ENCODE assay signal across 9 cellular contexts in the genomic region with DNA sequence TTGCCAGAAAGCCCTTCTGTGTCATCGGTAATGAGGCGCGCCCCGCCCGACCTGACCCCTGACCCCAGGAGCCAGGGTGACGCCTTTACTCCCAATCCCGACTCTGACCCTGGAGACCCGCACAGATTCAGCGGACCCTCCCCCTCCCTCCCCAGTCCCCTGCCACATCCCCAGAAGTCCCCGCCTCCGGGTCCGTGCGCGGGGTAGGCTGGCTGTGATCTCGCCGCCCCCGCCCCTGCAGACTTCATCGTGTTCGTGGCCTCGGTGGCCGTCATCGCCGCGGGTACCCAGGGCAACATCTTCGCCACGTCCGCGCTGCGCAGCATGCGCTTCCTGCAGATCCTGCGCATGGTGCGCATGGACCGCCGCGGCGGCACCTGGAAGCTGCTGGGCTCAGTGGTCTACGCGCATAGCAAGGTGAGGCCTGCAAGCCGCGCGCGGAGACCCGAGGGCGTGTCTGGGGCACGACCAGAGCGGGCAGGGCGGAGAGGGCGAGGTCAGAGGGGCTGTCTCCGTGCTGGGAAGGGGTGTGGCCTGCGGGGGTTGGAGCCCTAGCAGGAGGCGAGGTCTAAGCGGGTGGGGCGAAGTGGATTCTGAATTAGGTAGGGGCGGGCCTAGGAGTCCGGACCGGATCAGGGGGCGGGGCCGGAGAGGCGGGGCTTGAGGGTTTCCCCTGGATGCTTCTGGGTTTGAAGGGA. TPM values are rescaled to one million over a fixed set of nuclear protein-coding genes. Genes with fewer than 3 reads are reported as not detected.
DNase-seq lines count a peak whose midpoint lies in the region; ATAC-seq and TF ChIP-seq lines count a peak whose summit lies in the region.
"Had no signal": no experiment of that assay in that cellular context is flagged by ENCODE, and none has a peak within 500 bp of the region (broad histone marks: within the 10 kb centered on the region; RNA-seq: fewer than 3 reads in every experiment).

No MANE protein-coding gene starts in this region.

- H3K27ac ChIP-seq in neural cell (ENCODE audit: low read length) (no peak overlapping the region), subcutaneous abdominal adipose tissue (ENCODE audit: low read depth, low read length) (no peak overlapping the region)

- no peaks in the 10 kb centered on the region for H4K20me1 ChIP-seq in neural cell (ENCODE audit: insufficient read depth)

- ATAC-seq in GM19324 (IDR thresholded peaks at IDR 0.05; ENCODE audit: low FRiP score, unreplicated experiment) (peak; percentile 67), HG03439 (IDR thresholded peaks at IDR 0.05; ENCODE audit: unreplicated experiment) (peak; percentile 62)
- peak; percentile 99 for ATAC-seq in activated CD8-positive, alpha-beta T cell treated with anti-CD3 and anti-CD28 coated beads for 36 hours

- peak overlapping the region; percentile 49 for H3K27ac Mint-ChIP-seq in activated CD8-positive, alpha-beta T cell treated with anti-CD3 and anti-CD28 coated beads for 36 hours
- no peak overlapping the region for H3K27ac Mint-ChIP-seq in endothelial cell (ENCODE audit: unreplicated experiment)

- intact Hi-C loops in activated CD8-positive, alpha-beta T cell treated with anti-CD3 and anti-CD28 coated beads for 36 hours (cut with micrococcal nuclease) = no loop called here

- peaks cover 0 to 11% (median 9%) of the 10 kb centered on the region in 5 donors for H3K4me1 ChIP-seq in subcutaneous abdominal adipose tissue (ENCODE audit: control insufficient read depth in 5 of 5, insufficient read depth in 5 of 5, low read length in 5 of 5)

- peak; percentile 93 for DNase-seq in activated CD8-positive, alpha-beta T cell treated with anti-CD3 and anti-CD28 coated beads for 36 hours
- DNase-seq in endothelial cell (ENCODE audit: low spot score) = peak; percentile 49
- DNase-seq in SK-N-DZ (ENCODE audit: low spot score) = no peak
- DNase-seq in globus pallidus (ENCODE audit: low spot score) = no peak

- H2AFZ ChIP-seq in neural cell (ENCODE audit: low read depth, low read length) = no peak overlapping the region

- no peaks in the 10 kb centered on the region for H3K36me3 ChIP-seq in neural cell (ENCODE audit: insufficient read depth, low read length)
- H3K36me3 ChIP-seq in subcutaneous abdominal adipose tissue (ENCODE audit: control insufficient read depth in 5 of 5, insufficient read depth in 5 of 5, low read length in 5 of 5) = no peaks in the 10 kb centered on the region

- no peak overlapping the region for H3K9ac ChIP-seq in neural cell (ENCODE audit: low read length)
- no peak overlapping the region for H3K9ac ChIP-seq in subcutaneous abdominal adipose tissue (ENCODE audit: low read length in 5 of 5)

- H3K4me1 Mint-ChIP-seq in activated CD8-positive, alpha-beta T cell treated with anti-CD3 and anti-CD28 coated beads for 36 hours (ENCODE audit: low read depth) = peaks cover 11% of the 10 kb centered on the region
- peaks cover 5% of the 10 kb centered on the region for H3K4me1 Mint-ChIP-seq in endothelial cell (ENCODE audit: unreplicated experiment)

- POLR2A ChIA-PET in activated CD8-positive, alpha-beta T cell treated with anti-CD3 and anti-CD28 coated beads for 36 hours (lab: Charles Lee) = interaction anchor here (1.0 to 1.6 kb wide), 3 partner anchors 10 to 16 kb away, joined by 3 to 4 read pairs (median 3); no protein-coding TSS in a partner anchor

- H3F3A ChIP-seq in neural cell (ENCODE audit: insufficient read depth, low read length, poor library complexity, severe bottlenecking) = no peaks in the 10 kb centered on the region

- H3K36me3 Mint-ChIP-seq in activated CD8-positive, alpha-beta T cell treated with anti-CD3 and anti-CD28 coated beads for 36 hours (ENCODE audit: low read depth) = no peaks in the 10 kb centered on the region
- H3K36me3 Mint-ChIP-seq in endothelial cell (ENCODE audit: low read depth, unreplicated experiment) = no peaks in the 10 kb centered on the region

- CTCF ChIA-PET in activated CD8-positive, alpha-beta T cell treated with anti-CD3 and anti-CD28 coated beads for 36 hours (lab: Charles Lee) = no interaction called here

- no peak for TF ChIP-seq CTCF in activated CD8-positive, alpha-beta T cell treated with anti-CD3 and anti-CD28 coated beads for 36 hours (IDR thresholded peaks at IDR 0.05)
- no peak for TF ChIP-seq CTCF in endothelial cell (IDR thresholded peaks at IDR 0.05; ENCODE audit: unreplicated experiment)
- no peak for TF ChIP-seq CTCF in neural cell (IDR thresholded peaks at IDR 0.05; ENCODE audit: poor library complexity, severe bottlenecking)

- H3K9me2 ChIP-seq in neural cell (ENCODE audit: insufficient read depth, low read length) = no peaks in the 10 kb centered on the region

- peaks cover 3% of the 10 kb centered on the region for H3K27me3 Mint-ChIP-seq in activated CD8-positive, alpha-beta T cell treated with anti-CD3 and anti-CD28 coated beads for 36 hours
- H3K27me3 Mint-ChIP-seq in endothelial cell (ENCODE audit: unreplicated experiment) = peaks cover 6% of the 10 kb centered on the region

- H3K9me3 ChIP-seq in neural cell (ENCODE audit: low read length) = no peaks in the 10 kb centered on the region
- no peaks in the 10 kb centered on the region for H3K9me3 ChIP-seq in subcutaneous abdominal adipose tissue (ENCODE audit: control insufficient read depth in 5 of 5, low read length in 5 of 5)

- peak overlapping the region; percentile 50 for H3K4me3 ChIP-seq in neural cell (ENCODE audit: low read length)
- H3K4me3 ChIP-seq in subcutaneous abdominal adipose tissue (ENCODE audit: low read depth in 1 of 5, low read length in 5 of 5) = peak overlapping the region in 4 of 5 donors; percentile 11 to 66 (median 60)

- H3K9me3 Mint-ChIP-seq in activated CD8-positive, alpha-beta T cell treated with anti-CD3 and anti-CD28 coated beads for 36 hours = no peaks in the 10 kb centered on the region
- H3K9me3 Mint-ChIP-seq in endothelial cell (ENCODE audit: unreplicated experiment) = no peaks in the 10 kb centered on the region

- peak overlapping the region; percentile 72 for H3K4me3 Mint-ChIP-seq in activated CD8-positive, alpha-beta T cell treated with anti-CD3 and anti-CD28 coated beads for 36 hours
- no peak overlapping the region for H3K4me3 Mint-ChIP-seq in endothelial cell (ENCODE audit: unreplicated experiment)

- no peak overlapping the region for H3K4me2 ChIP-seq in neural cell (ENCODE audit: low read length)

- no peaks in the 10 kb centered on the region for H3K79me2 ChIP-seq in neural cell (replicated peaks; ENCODE audit: insufficient read depth, low read length)

- TF ChIP-seq EP300 in neural cell (conservative IDR thresholded peaks at IDR 0.05; ENCODE audit: poor library complexity, severe bottlenecking) = no peak

- H3K27me3 ChIP-seq in neural cell (ENCODE audit: insufficient read depth, low read depth, low read length) (peaks cover 12% of the 10 kb centered on the region), subcutaneous abdominal adipose tissue (ENCODE audit: control insufficient read depth in 5 of 5, insufficient read depth in 4 of 5, low read length in 5 of 5) (peaks cover 0 to 17% (median 11%) of the 10 kb centered on the region in 5 donors)

- no peak for TF ChIP-seq RAD21 in neural cell (conservative IDR thresholded peaks at IDR 0.05)

TF ChIP-seq in neural cell, 6 proteins besides CTCF, POLR2A, EP300 and RAD21:
- no peak for TF ChIP-seq POLR2AphosphoS5 (IDR thresholded peaks at IDR 0.05)
- no peak for TF ChIP-seq SMC3 (conservative IDR thresholded peaks at IDR 0.05; ENCODE audit: poor library complexity)
- TF ChIP-seq, protein P1, sequence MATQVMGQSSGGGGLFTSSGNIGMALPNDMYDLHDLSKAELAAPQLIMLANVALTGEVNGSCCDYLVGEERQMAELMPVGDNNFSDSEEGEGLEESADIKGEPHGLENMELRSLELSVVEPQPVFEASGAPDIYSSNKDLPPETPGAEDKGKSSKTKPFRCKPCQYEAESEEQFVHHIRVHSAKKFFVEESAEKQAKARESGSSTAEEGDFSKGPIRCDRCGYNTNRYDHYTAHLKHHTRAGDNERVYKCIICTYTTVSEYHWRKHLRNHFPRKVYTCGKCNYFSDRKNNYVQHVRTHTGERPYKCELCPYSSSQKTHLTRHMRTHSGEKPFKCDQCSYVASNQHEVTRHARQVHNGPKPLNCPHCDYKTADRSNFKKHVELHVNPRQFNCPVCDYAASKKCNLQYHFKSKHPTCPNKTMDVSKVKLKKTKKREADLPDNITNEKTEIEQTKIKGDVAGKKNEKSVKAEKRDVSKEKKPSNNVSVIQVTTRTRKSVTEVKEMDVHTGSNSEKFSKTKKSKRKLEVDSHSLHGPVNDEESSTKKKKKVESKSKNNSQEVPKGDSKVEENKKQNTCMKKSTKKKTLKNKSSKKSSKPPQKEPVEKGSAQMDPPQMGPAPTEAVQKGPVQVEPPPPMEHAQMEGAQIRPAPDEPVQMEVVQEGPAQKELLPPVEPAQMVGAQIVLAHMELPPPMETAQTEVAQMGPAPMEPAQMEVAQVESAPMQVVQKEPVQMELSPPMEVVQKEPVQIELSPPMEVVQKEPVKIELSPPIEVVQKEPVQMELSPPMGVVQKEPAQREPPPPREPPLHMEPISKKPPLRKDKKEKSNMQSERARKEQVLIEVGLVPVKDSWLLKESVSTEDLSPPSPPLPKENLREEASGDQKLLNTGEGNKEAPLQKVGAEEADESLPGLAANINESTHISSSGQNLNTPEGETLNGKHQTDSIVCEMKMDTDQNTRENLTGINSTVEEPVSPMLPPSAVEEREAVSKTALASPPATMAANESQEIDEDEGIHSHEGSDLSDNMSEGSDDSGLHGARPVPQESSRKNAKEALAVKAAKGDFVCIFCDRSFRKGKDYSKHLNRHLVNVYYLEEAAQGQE (IDR thresholded peaks at IDR 0.05; ENCODE audit: borderline replicate concordance) = no peak
- no peak for TF ChIP-seq MXI1 (conservative IDR thresholded peaks at IDR 0.05; ENCODE audit: poor library complexity, severe bottlenecking)
- TF ChIP-seq TAF1 (IDR thresholded peaks at IDR 0.05; ENCODE audit: low read depth) = no peak
- TF ChIP-seq EZH2 (IDR thresholded peaks at IDR 0.05; ENCODE audit: borderline replicate concordance, insufficient read depth, low read length, poor library complexity, severe bottlenecking) = no peak

RNA-seq across cellular contexts. Expression of gene KCNQ4, which starts 34.8 kb away (rescaled TPM):
- under 1 TPM; 0.38 to 0.43 TPM for total RNA-seq in activated CD8-positive, alpha-beta T cell treated with anti-CD3 and anti-CD28 coated beads for 36 hours
- total RNA-seq in endothelial cell (ENCODE audit: unreplicated experiment) = 1.5 TPM
- polyA plus RNA-seq in neural cell = 0.86 TPM in 1 of 2 replicates, not detected in the other
- polyA minus RNA-seq in neural cell = 0.24 TPM in 1 of 2 replicates, not detected in the other
- 2.5 and 2.6 TPM in 2 replicates for polyA plus RNA-seq in SK-N-DZ (2014; cell fraction: cytosol; rRNA removed)
- 4.0 and 4.4 TPM in 2 replicates for polyA plus RNA-seq in SK-N-DZ (2014; cell fraction: nucleus; rRNA removed)
- total RNA-seq: dermis microvascular lymphatic vessel endothelial cell had no signal

RNA-seq across cellular contexts. Expression of gene CITED4, which starts 43.8 kb away (rescaled TPM):
- 1 to 10 TPM; 6.7 to 7.4 TPM for total RNA-seq in activated CD8-positive, alpha-beta T cell treated with anti-CD3 and anti-CD28 coated beads for 36 hours
- 3.6 TPM for total RNA-seq in endothelial cell (ENCODE audit: unreplicated experiment)
- polyA plus RNA-seq in neural cell = 2.6 and 4.8 TPM in 2 replicates
- polyA minus RNA-seq in neural cell = 2.7 and 3.9 TPM in 2 replicates
- 5.2 and 9.1 TPM in 2 replicates for polyA plus RNA-seq in SK-N-DZ (2014; cell fraction: cytosol; rRNA removed)
- 3.8 and 5.3 TPM in 2 replicates for polyA plus RNA-seq in SK-N-DZ (2014; cell fraction: nucleus; rRNA removed)

Comparison
In these comparisons a context has a peak if more than half of its experiments do, and no peak if none do; other contexts are left out.
1. DNase-seq: peak in activated CD8-positive, alpha-beta T cell treated with anti-CD3 and anti-CD28 coated beads for 36 hours (single experiment) and endothelial cell (single experiment); none in SK-N-DZ (single experiment) and globus pallidus (single experiment).
2. Peak in every context shown above with its lines, with median percentiles within 50 percentile points of each other: ATAC-seq.